Comparison of ENCODE assay signal across 22 cellular contexts in genomic region chr4:43343298-43343697, GRCh38.
"Had no signal": no experiment of that assay in that cellular context is flagged by ENCODE, and none has a peak within 500 bp of the region (broad histone marks: within the 10 kb centered on the region; RNA-seq: fewer than 3 reads in every experiment).

No MANE protein-coding gene starts in this region.

- H3K9ac ChIP-seq: SK-N-SH had no signal

- H3K27me3 Mint-ChIP-seq: T-cell had no signal

- DNase-seq: Karpas-422, KG1, MM.1S, NCI-H1092 treated with DMSO at 0.1 percent for 48 hours, NCI-H1436, NCI-H187, NCI-H2029, NCI-H2081 treated with DMSO at 0.1 percent for 48 hours, NCI-H2171, NCI-H226, NCI-H446, NCI-H510A, NCI-H524 treated with DMSO at 0.1 percent for 48 hours, NCI-H69, NCI-H774, PC-3, SHP77, SK-N-SH, SW 1271, T-cell had no signal

- H3K4me3 Mint-ChIP-seq: T-cell had no signal

- H3K27ac ChIP-seq: RWPE1 had no signal

- H3K9me3 ChIP-seq: SK-N-SH had no signal

- H3K27ac Mint-ChIP-seq: T-cell had no signal

- ATAC-seq: Panc1, PC-3, T-cell had no signal

- H3K36me3 Mint-ChIP-seq: T-cell had no signal

- H3K4me2 ChIP-seq: SK-N-SH had no signal

- H3K4me1 Mint-ChIP-seq: T-cell had no signal
